8 cellular contexts compared by ENCODE assay signal in the genomic region with DNA sequence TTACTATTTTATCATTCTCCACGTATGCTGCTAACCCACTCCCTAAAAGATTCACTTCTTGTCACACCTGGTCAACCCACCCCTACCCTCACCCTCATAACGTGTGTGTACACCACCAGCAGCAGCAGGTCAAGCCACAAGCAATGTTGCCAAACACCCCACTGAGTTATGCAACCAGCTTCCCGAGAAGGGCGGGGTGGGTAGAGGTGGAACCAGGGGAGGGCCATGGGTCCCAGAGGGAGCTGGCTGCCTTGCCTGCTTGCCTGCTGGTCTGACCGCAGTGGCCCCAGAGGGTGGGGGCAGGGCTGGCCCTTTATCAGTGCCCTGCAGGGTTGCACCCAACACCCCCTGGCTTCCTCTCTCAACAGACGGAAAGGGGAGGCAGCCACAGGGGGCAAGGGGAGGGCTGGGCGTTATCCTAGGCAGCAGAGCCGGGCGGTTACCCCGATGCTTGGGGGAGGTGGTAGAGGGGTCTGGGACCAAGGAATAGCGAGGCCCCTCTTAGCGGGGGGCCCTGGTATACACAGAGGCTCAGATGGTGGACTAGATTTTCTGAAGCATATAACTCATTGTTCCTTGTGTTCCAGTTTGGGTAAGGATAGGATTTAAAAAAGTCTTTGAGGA. TPM values are rescaled to one million over a fixed set of nuclear protein-coding genes. Genes with fewer than 3 reads are reported as not detected.
A peak's percentile ranks its signal among the peaks of the same experiment; 100 is the strongest.
DNase-seq lines count a peak whose midpoint lies in the region; ATAC-seq, FAIRE-seq and TF ChIP-seq lines count a peak whose summit lies in the region.

No MANE protein-coding gene starts in this region.

- TF ChIP-seq EP300 in suprapubic skin (IDR thresholded peaks at IDR 0.05), result no peak

- H3K9me2 ChIP-seq in hepatocyte (replicated peaks; ENCODE audit: insufficient read depth), result no peaks in the 10 kb centered on the region

- H3K79me2 ChIP-seq in hepatocyte, result no peaks in the 10 kb centered on the region

- DNase-seq in activated CD4-positive, CD25-positive, alpha-beta regulatory T cell treated with anti-CD3 and anti-CD28 coated beads, Interleukin-2, amount 50 U/mL, for 72 hours, result no peak
- DNase-seq in UCSD-AML1 (lab: John Stamatoyannopoulos, UW; ENCODE audit: unreplicated experiment) (peak; percentile 99), hepatocyte (ENCODE audit: low spot score) (peak; percentile 80), suprapubic skin (ENCODE audit: low spot score in 2 of 2) (peak; percentile 79 to 87), GM12892 (ENCODE audit: insufficient read length) (no peak), NCI-H128 (lab: John Stamatoyannopoulos, UW; ENCODE audit: unreplicated experiment) (no peak)

- H3K4me2 ChIP-seq in hepatocyte, result peak overlapping the region; percentile 46

- H2AFZ ChIP-seq in hepatocyte, result no peak overlapping the region

- no peaks in the 10 kb centered on the region for H3K36me3 ChIP-seq in hepatocyte (replicated peaks; ENCODE audit: insufficient read depth, low read depth)
- H3K36me3 ChIP-seq in suprapubic skin, result no peaks in the 10 kb centered on the region

- H3K9me3 ChIP-seq in hepatocyte (ENCODE audit: low read depth), result no peaks in the 10 kb centered on the region
- no peaks in the 10 kb centered on the region for H3K9me3 ChIP-seq in suprapubic skin

- H3K27me3 ChIP-seq in hepatocyte (peaks cover 2% of the 10 kb centered on the region), suprapubic skin (peaks cover 4% of the 10 kb centered on the region)

- H3K4me3 ChIP-seq in hepatocyte (no peak overlapping the region), suprapubic skin (no peak overlapping the region)

- FAIRE-seq in GM12892 (lab: Jason Lieb, UNC), result no peak

- H4K20me1 ChIP-seq in hepatocyte (ENCODE audit: insufficient read depth, poor library complexity, severe bottlenecking), result no peaks in the 10 kb centered on the region

- H3K4me1 ChIP-seq in hepatocyte (ENCODE audit: insufficient read depth) (peaks cover 20% of the 10 kb centered on the region), suprapubic skin (peaks cover 36% of the 10 kb centered on the region)

- TF ChIP-seq CTCF in hepatocyte (IDR thresholded peaks at IDR 0.05; ENCODE audit: poor library complexity), result no peak
- no peak for TF ChIP-seq CTCF in suprapubic skin (IDR thresholded peaks at IDR 0.05)

- no peak for TF ChIP-seq POLR2A in suprapubic skin (IDR thresholded peaks at IDR 0.05)
- no peak for TF ChIP-seq POLR2A in GM12892 (IDR thresholded peaks at IDR 0.05; ENCODE audit: low read depth, low read length)

- H3K27ac ChIP-seq in hepatocyte, result no peak overlapping the region
- H3K27ac ChIP-seq in suprapubic skin, result no peak overlapping the region

- ATAC-seq in activated CD4-positive, CD25-positive, alpha-beta regulatory T cell treated with anti-CD3 and anti-CD28 coated beads, Interleukin-2, amount 50 U/mL, for 24 hours, result peak; percentile 12 to 13
- ATAC-seq in HG03196 (IDR thresholded peaks at IDR 0.05; ENCODE audit: unreplicated experiment), result no peak

- 24% methylated on average over 11 of the region's 12 CpGs for WGBS in hepatocyte (ENCODE audit: low lambda C conversion rate, missing lambda C conversion rate)
- WGBS in suprapubic skin, result 15% methylated on average over 8 of the region's 12 CpGs

RNA-seq across cellular contexts. Expression of gene NFE2, which starts 3.5 kb away (rescaled TPM):
- total RNA-seq in hepatocyte (0.44 TPM in 1 of 2 replicates, not detected in the other), suprapubic skin (1 to 10 TPM; 1.4 to 8.6 (median 6.3) TPM)
- 0.83 TPM in 1 of 2 replicates, not detected in the other for polyA plus RNA-seq in hepatocyte
- polyA plus RNA-seq in GM12892 (2012; ENCODE audit: missing spikeins), result 0.28 TPM

RNA-seq across cellular contexts. Expression of gene COPZ1, which starts 20.6 kb away (rescaled TPM):
- total RNA-seq in hepatocyte, result 164 and 220 TPM in 2 replicates
- polyA plus RNA-seq in hepatocyte, result 207 and 224 TPM in 2 replicates
- total RNA-seq in suprapubic skin, result 10 to 100 TPM; 70.9 to 89.0 (median 77.6) TPM
- 175 TPM for polyA plus RNA-seq in GM12892 (2012; ENCODE audit: missing spikeins)

RNA-seq across cellular contexts. Expression of gene HNRNPA1, which starts 23.8 kb away (rescaled TPM):
- total RNA-seq in hepatocyte (467 and 721 TPM in 2 replicates), suprapubic skin (100 to 1,000 TPM; 331 to 613 (median 394) TPM)
- 482 and 531 TPM in 2 replicates for polyA plus RNA-seq in hepatocyte
- 1,882 TPM for polyA plus RNA-seq in GM12892 (2012; ENCODE audit: missing spikeins)

RNA-seq across cellular contexts. Expression of gene CBX5, which starts 24.4 kb away (rescaled TPM):
- 58.2 and 60.1 TPM in 2 replicates for total RNA-seq in hepatocyte
- 21.9 and 23.3 TPM in 2 replicates for polyA plus RNA-seq in hepatocyte
- total RNA-seq in suprapubic skin, result 10 to 100 TPM; 23.7 to 45.7 (median 33.6) TPM
- 57.7 TPM for polyA plus RNA-seq in GM12892 (2012; ENCODE audit: missing spikeins)

RNA-seq across cellular contexts. Expression of gene GPR84, which starts 60.0 kb away (rescaled TPM):
- total RNA-seq in hepatocyte (0.07 TPM in 1 of 2 replicates, not detected in the other), suprapubic skin (1 to 10 TPM in 1 of 4 donors, under 1 TPM in 3; 0.38 to 1.7 (median 0.73) TPM)
- polyA plus RNA-seq in hepatocyte, result not detected in 2 replicates
- polyA plus RNA-seq in GM12892 (2012; ENCODE audit: missing spikeins), result 1.9 TPM

Comparison
In these comparisons a context has a peak if more than half of its experiments do, and no peak if none do; other contexts are left out.
1. DNase-seq: peak in UCSD-AML1 (single experiment), hepatocyte (single experiment) and suprapubic skin (2 of 2); none in activated CD4-positive, CD25-positive, alpha-beta regulatory T cell treated with anti-CD3 and anti-CD28 coated beads, Interleukin-2, amount 50 U/mL, for 72 hours (single experiment), GM12892 (single experiment) and NCI-H128 (single experiment).